In genomic region chr14:35403397-35404245, GRCh38 we compare ENCODE assay signal across 1 cellular context.
A peak's percentile ranks its signal among the peaks of the same experiment; 100 is the strongest.
TF ChIP-seq lines count a peak whose summit lies in the region.

No MANE protein-coding gene starts in this region.

TF ChIP-seq in K562, 482 proteins besides CTCF, POLR2A, EP300 and RAD21 (continued from another document):
- TF ChIP-seq, protein P1, sequence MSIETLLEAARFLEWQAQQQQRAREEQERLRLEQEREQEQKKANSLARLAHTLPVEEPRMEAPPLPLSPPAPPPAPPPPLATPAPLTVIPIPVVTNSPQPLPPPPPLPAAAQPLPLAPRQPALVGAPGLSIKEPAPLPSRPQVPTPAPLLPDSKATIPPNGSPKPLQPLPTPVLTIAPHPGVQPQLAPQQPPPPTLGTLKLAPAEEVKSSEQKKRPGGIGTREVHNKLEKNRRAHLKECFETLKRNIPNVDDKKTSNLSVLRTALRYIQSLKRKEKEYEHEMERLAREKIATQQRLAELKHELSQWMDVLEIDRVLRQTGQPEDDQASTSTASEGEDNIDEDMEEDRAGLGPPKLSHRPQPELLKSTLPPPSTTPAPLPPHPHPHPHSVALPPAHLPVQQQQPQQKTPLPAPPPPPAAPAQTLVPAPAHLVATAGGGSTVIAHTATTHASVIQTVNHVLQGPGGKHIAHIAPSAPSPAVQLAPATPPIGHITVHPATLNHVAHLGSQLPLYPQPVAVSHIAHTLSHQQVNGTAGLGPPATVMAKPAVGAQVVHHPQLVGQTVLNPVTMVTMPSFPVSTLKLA (conservative IDR thresholded peaks at IDR 0.05): peak; percentile 67 to 82; a peak in 3 of 4 replicates
- no peak for TF ChIP-seq PTRF (tag; IDR thresholded peaks at IDR 0.05)
- 0 out of 2 replicates have a peak, but pooled peaks have one; percentile 33 for TF ChIP-seq SMARCA4 (IDR thresholded peaks at IDR 0.05)
- no peak for TF ChIP-seq POLR2B (IDR thresholded peaks at IDR 0.05; ENCODE audit: low read depth, partially characterized antibody)
- TF ChIP-seq NFIX (CRISPR knock-in tag; IDR thresholded peaks at IDR 0.05; ENCODE audit: low read depth): peak; percentile 21; the same call in 1 of the 2 replicates
- TF ChIP-seq, protein P2, sequence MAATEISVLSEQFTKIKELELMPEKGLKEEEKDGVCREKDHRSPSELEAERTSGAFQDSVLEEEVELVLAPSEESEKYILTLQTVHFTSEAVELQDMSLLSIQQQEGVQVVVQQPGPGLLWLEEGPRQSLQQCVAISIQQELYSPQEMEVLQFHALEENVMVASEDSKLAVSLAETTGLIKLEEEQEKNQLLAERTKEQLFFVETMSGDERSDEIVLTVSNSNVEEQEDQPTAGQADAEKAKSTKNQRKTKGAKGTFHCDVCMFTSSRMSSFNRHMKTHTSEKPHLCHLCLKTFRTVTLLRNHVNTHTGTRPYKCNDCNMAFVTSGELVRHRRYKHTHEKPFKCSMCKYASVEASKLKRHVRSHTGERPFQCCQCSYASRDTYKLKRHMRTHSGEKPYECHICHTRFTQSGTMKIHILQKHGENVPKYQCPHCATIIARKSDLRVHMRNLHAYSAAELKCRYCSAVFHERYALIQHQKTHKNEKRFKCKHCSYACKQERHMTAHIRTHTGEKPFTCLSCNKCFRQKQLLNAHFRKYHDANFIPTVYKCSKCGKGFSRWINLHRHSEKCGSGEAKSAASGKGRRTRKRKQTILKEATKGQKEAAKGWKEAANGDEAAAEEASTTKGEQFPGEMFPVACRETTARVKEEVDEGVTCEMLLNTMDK (IDR thresholded peaks at IDR 0.05; ENCODE audit: borderline replicate concordance, insufficient read depth, low read depth, low read length, poor library complexity, severe bottlenecking): no peak
- no peak for TF ChIP-seq RERE (CRISPR knock-in tag; IDR thresholded peaks at IDR 0.05; ENCODE audit: borderline replicate concordance)
- TF ChIP-seq LCOR (CRISPR knock-in tag; IDR thresholded peaks at IDR 0.05): no peak
- no peak for TF ChIP-seq BCL6 (CRISPR knock-in tag; IDR thresholded peaks at IDR 0.05)
- TF ChIP-seq SAP30 (IDR thresholded peaks at IDR 0.05; ENCODE audit: borderline replicate concordance, insufficient read depth, low read depth, low read length, poor library complexity, severe bottlenecking): no peak
- TF ChIP-seq RUNX1 (IDR thresholded peaks at IDR 0.05; ENCODE audit: low read depth): no peak
- TF ChIP-seq MTA3 (IDR thresholded peaks at IDR 0.05; ENCODE audit: borderline replicate concordance): no peak
- no peak for TF ChIP-seq DACH1 (IDR thresholded peaks at IDR 0.05; ENCODE audit: partially characterized antibody)
- no peak for TF ChIP-seq FOXA3 (CRISPR knock-in tag; conservative IDR thresholded peaks at IDR 0.05 in 1 of 2, IDR thresholded peaks at IDR 0.05 in 1 of 2)
- TF ChIP-seq PML (IDR thresholded peaks at IDR 0.05; ENCODE audit: low read length): no peak
- TF ChIP-seq CHAMP1 (IDR thresholded peaks at IDR 0.05): no peak
- TF ChIP-seq HDAC8 (tag; IDR thresholded peaks at IDR 0.05): no peak
- TF ChIP-seq GATA2 (CRISPR knock-in tag; IDR thresholded peaks at IDR 0.05): no peak
- no peak for TF ChIP-seq HOXB6 (CRISPR knock-in tag; IDR thresholded peaks at IDR 0.05; ENCODE audit: borderline replicate concordance)
- no peak for TF ChIP-seq ZKSCAN1 (IDR thresholded peaks at IDR 0.05; ENCODE audit: low read depth, low read length)
- no peak for TF ChIP-seq ZMIZ1 (IDR thresholded peaks at IDR 0.05; ENCODE audit: low read depth in 2 of 2, low read length in 2 of 2)
- TF ChIP-seq, protein P3, sequence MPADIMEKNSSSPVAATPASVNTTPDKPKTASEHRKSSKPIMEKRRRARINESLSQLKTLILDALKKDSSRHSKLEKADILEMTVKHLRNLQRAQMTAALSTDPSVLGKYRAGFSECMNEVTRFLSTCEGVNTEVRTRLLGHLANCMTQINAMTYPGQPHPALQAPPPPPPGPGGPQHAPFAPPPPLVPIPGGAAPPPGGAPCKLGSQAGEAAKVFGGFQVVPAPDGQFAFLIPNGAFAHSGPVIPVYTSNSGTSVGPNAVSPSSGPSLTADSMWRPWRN (IDR thresholded peaks at IDR 0.05; ENCODE audit: low read depth): no peak
- TF ChIP-seq CREM (IDR thresholded peaks at IDR 0.05; ENCODE audit: low read depth): 0 out of 2 replicates have a peak, but pooled peaks have one; percentile 9
- TF ChIP-seq BHLHE40 (IDR thresholded peaks at IDR 0.05; ENCODE audit: low read length): no peak
- TF ChIP-seq, protein P4, sequence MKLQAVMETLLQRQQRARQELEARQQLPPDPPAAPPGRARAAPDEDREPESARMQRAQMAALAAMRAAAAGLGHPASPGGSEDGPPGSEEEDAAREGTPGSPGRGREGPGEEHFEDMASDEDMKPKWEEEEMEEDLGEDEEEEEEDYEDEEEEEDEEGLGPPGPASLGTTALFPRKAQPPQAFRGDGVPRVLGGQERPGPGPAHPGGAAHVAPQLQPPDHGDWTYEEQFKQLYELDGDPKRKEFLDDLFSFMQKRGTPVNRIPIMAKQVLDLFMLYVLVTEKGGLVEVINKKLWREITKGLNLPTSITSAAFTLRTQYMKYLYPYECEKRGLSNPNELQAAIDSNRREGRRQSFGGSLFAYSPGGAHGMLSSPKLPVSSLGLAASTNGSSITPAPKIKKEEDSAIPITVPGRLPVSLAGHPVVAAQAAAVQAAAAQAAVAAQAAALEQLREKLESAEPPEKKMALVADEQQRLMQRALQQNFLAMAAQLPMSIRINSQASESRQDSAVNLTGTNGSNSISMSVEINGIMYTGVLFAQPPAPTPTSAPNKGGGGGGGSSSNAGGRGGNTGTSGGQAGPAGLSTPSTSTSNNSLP (IDR thresholded peaks at IDR 0.05; ENCODE audit: borderline replicate concordance, low read depth, low read length): no peak
- no peak for TF ChIP-seq HDAC3 (IDR thresholded peaks at IDR 0.05; ENCODE audit: borderline replicate concordance, partially characterized antibody)
- no peak for TF ChIP-seq ZKSCAN3 (CRISPR knock-in tag; IDR thresholded peaks at IDR 0.05)
- peak; percentile 64 for TF ChIP-seq ARID1B (IDR thresholded peaks at IDR 0.05)
- TF ChIP-seq, protein P5, sequence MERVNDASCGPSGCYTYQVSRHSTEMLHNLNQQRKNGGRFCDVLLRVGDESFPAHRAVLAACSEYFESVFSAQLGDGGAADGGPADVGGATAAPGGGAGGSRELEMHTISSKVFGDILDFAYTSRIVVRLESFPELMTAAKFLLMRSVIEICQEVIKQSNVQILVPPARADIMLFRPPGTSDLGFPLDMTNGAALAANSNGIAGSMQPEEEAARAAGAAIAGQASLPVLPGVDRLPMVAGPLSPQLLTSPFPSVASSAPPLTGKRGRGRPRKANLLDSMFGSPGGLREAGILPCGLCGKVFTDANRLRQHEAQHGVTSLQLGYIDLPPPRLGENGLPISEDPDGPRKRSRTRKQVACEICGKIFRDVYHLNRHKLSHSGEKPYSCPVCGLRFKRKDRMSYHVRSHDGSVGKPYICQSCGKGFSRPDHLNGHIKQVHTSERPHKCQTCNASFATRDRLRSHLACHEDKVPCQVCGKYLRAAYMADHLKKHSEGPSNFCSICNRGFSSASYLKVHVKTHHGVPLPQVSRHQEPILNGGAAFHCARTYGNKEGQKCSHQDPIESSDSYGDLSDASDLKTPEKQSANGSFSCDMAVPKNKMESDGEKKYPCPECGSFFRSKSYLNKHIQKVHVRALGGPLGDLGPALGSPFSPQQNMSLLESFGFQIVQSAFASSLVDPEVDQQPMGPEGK (CRISPR knock-in tag; IDR thresholded peaks at IDR 0.05; ENCODE audit: borderline replicate concordance): no peak
